In genomic region chr2:217723981-217724380, GRCh38 we compare ENCODE assay signal across 25 cellular contexts.
"Had no signal": no experiment of that assay in that cellular context is flagged by ENCODE, and none has a peak within 500 bp of the region (broad histone marks: within the 10 kb centered on the region; RNA-seq: fewer than 3 reads in every experiment).

No MANE protein-coding gene starts in this region.

- H3K27ac ChIP-seq: left ventricle myocardium inferior, neural progenitor cell, neutrophil, ovary, testis, thyroid gland, transverse colon, upper lobe of left lung, vagina had no signal

- H3K4me3 ChIP-seq: left ventricle myocardium inferior, lung, mucosa of descending colon, neural progenitor cell, ovary, skin epidermis, spleen, testis, thyroid gland, transverse colon, upper lobe of left lung, vagina had no signal

- DNase-seq: islet precursor cell; left ventricle myocardium inferior; midbrain; mucosa of descending colon; naive thymus-derived CD8-positive, alpha-beta T cell; nephron progenitor cell; occipital lobe; ovary; right cardiac atrium; spleen; stimulated activated CD4-positive, alpha-beta T cell treated with anti-CD3 and anti-CD28 coated beads, Interleukin-4, amount 100 ng/mL, for 24 hours; stimulated activated naive CD4-positive, alpha-beta T cell; testis; thyroid gland; transverse colon; upper lobe of left lung had no signal

- H3K4me1 Mint-ChIP-seq: naive thymus-derived CD8-positive, alpha-beta T cell; nephron progenitor cell; neural progenitor cell; stimulated activated effector memory CD8-positive, alpha-beta T cell treated with anti-CD3 and anti-CD28 coated beads, Interleukin-12 subunit alpha, Interleukin-12 subunit beta, amount 100 ng/mL, for 72 hours had no signal

- H3K4me3 Mint-ChIP-seq: naive thymus-derived CD8-positive, alpha-beta T cell; nephron progenitor cell; neural progenitor cell; stimulated activated effector memory CD8-positive, alpha-beta T cell treated with anti-CD3 and anti-CD28 coated beads, Interleukin-12 subunit alpha, Interleukin-12 subunit beta, amount 100 ng/mL, for 72 hours; stimulated activated naive CD8-positive, alpha-beta T cell treated with anti-CD3 and anti-CD28 coated beads, Interleukin-15, Interleukin-2, amounts not matched to agents 100 ng/mL and 50 ng/mL, for 24 hours had no signal

- H3K36me3 Mint-ChIP-seq: naive thymus-derived CD8-positive, alpha-beta T cell; neural progenitor cell; stimulated activated effector memory CD8-positive, alpha-beta T cell treated with anti-CD3 and anti-CD28 coated beads, Interleukin-12 subunit alpha, Interleukin-12 subunit beta, amount 100 ng/mL, for 72 hours had no signal

- H3K4me2 ChIP-seq: neural progenitor cell had no signal

- H3K9me3 ChIP-seq: mucosa of descending colon, neutrophil, ovary, testis, thyroid gland, upper lobe of left lung, vagina had no signal

- H3K36me3 ChIP-seq: left ventricle myocardium inferior, neutrophil, ovary, spleen, thyroid gland, transverse colon, upper lobe of left lung, vagina had no signal

- H3K9ac ChIP-seq: neural progenitor cell had no signal

- H2AFZ ChIP-seq: neural progenitor cell had no signal

- H3K9me3 Mint-ChIP-seq: naive thymus-derived CD8-positive, alpha-beta T cell; neural progenitor cell; stimulated activated effector memory CD8-positive, alpha-beta T cell treated with anti-CD3 and anti-CD28 coated beads, Interleukin-12 subunit alpha, Interleukin-12 subunit beta, amount 100 ng/mL, for 72 hours; stimulated activated naive CD8-positive, alpha-beta T cell treated with anti-CD3 and anti-CD28 coated beads, Interleukin-15, Interleukin-2, amounts not matched to agents 100 ng/mL and 50 ng/mL, for 24 hours had no signal

- H3K27me3 ChIP-seq: neural progenitor cell, ovary, spleen, testis, thyroid gland, transverse colon, upper lobe of left lung, vagina had no signal

- H3K27ac Mint-ChIP-seq: naive thymus-derived CD8-positive, alpha-beta T cell; nephron progenitor cell; neural progenitor cell; progenitor cell of endocrine pancreas; stimulated activated effector memory CD8-positive, alpha-beta T cell treated with anti-CD3 and anti-CD28 coated beads, Interleukin-12 subunit alpha, Interleukin-12 subunit beta, amount 100 ng/mL, for 72 hours; stimulated activated naive CD8-positive, alpha-beta T cell treated with anti-CD3 and anti-CD28 coated beads, Interleukin-15, Interleukin-2, amounts not matched to agents 100 ng/mL and 50 ng/mL, for 24 hours had no signal

- H3K27me3 Mint-ChIP-seq: stimulated activated naive CD8-positive, alpha-beta T cell treated with anti-CD3 and anti-CD28 coated beads, Interleukin-15, Interleukin-2, amounts not matched to agents 100 ng/mL and 50 ng/mL, for 24 hours had no signal

- H3K4me1 ChIP-seq: neural progenitor cell, testis, transverse colon, upper lobe of left lung, vagina had no signal

- ATAC-seq: mucosa of descending colon; naive thymus-derived CD8-positive, alpha-beta T cell; right cardiac atrium; sciatic nerve had no signal
